In genomic region chr6:10837997-10838793, GRCh38 we compare ENCODE assay signal across 8 cellular contexts. TPM values are rescaled to one million over a fixed set of nuclear protein-coding genes. Genes with fewer than 3 reads are reported as not detected.
A peak's percentile ranks its signal among the peaks of the same experiment; 100 is the strongest.
DNase-seq lines count a peak whose midpoint lies in the region; ATAC-seq, FAIRE-seq and TF ChIP-seq lines count a peak whose summit lies in the region.

MAK (minus strand) TSS chr6:10838539; CDS start chr6:10830648, 7,891 bp downstream.

- dilution Hi-C loops in endothelial cell of umbilical vein (cut with MboI; ENCODE audit: extremely low pct_ligation_motif_present, low sequenced_read_pairs): no loop called here

- no TSS peak for BruUV-seq in endothelial cell of umbilical vein (replicated peaks; lab: Mats Ljungman, UMichigan)

- H3K9ac ChIP-seq in endothelial cell of umbilical vein (replicated peaks; ENCODE audit: extremely low read depth, insufficient read depth, low read length): peak within 1 kb of the TSS; percentile 24

- TF ChIP-seq POLR2A in endothelial cell of umbilical vein (IDR thresholded peaks at IDR 0.05; ENCODE audit: low read depth, low read length): no peak

- no peak for TF ChIP-seq CTCF in endothelial cell of umbilical vein (IDR thresholded peaks at IDR 0.05; ENCODE audit: extremely low read depth in 1 of 2, insufficient read depth in 1 of 2, low read depth in 1 of 2, low read length in 2 of 2)

- no peaks in the 10 kb centered on the region for H3K79me2 ChIP-seq in endothelial cell of umbilical vein (ENCODE audit: control insufficient read depth, insufficient read depth, low read length)

- no peaks in the 10 kb centered on the region for H3K9me1 ChIP-seq in endothelial cell of umbilical vein (replicated peaks; ENCODE audit: control insufficient read depth, extremely low read depth, insufficient read depth, low read length)

- CTCF ChIA-PET in endothelial cell of umbilical vein (lab: Charles Lee): interaction anchor here (0.9 to 1.0 kb wide), 2 partner anchors 8 to 360 kb away, joined by 4 to 5 read pairs; no protein-coding TSS in a partner anchor

- H3K36me3 ChIP-seq in endothelial cell of umbilical vein (ENCODE audit: control insufficient read depth in 2 of 2, extremely low read depth in 1 of 2, insufficient read depth in 2 of 2, low read length in 2 of 2): no peaks in the 10 kb centered on the region

- no peak within 1 kb of the TSS for H3K27ac ChIP-seq in endothelial cell of umbilical vein (ENCODE audit: insufficient read depth, low read depth, low read length)

- DNase-seq in COR-L47 (lab: John Stamatoyannopoulos, UW): peak; percentile 85
- peak; percentile 93 for DNase-seq in HT-29 (ENCODE audit: low spot score)
- peak; percentile 87 for DNase-seq in NOMO-1 treated with dmso at 0.1 percent for 144 hours (lab: John Stamatoyannopoulos, UW; ENCODE audit: unreplicated experiment)
- DNase-seq in activated CD8-positive, alpha-beta memory T cell treated with anti-CD3 and anti-CD28 coated beads, Interleukin-2, amount 50 U/mL, for 24 hours (ENCODE audit: extremely low read depth): peak; percentile 54
- peak; percentile 90 for DNase-seq in endothelial cell of umbilical vein (ENCODE audit: low read depth, low spot score)
- peak; percentile 48 for DNase-seq in middle frontal gyrus (ENCODE audit: extremely low spot score, low spot score)
- DNase-seq in stimulated activated CD8-positive, alpha-beta memory T cell treated with anti-CD3 and anti-CD28 coated beads, Interleukin-15, amount 100 ng/mL, for 48 hours (ENCODE audit: low read depth in 2 of 2): peak; percentile 79 to 81

- FAIRE-seq in endothelial cell of umbilical vein (lab: Jason Lieb, UNC): peak; percentile 95

- H3K4me2 ChIP-seq in endothelial cell of umbilical vein (ENCODE audit: insufficient read depth, low read length): peak within 1 kb of the TSS; percentile 82

- ATAC-seq in GM21367 (IDR thresholded peaks at IDR 0.05; ENCODE audit: unreplicated experiment): peak; percentile 77

- peaks cover 34 to 35% of the 10 kb centered on the region in 2 experiments for H3K27me3 ChIP-seq in endothelial cell of umbilical vein (ENCODE audit: control insufficient read depth in 2 of 2, insufficient read depth in 2 of 2, low read length in 2 of 2)

- POLR2A ChIA-PET in endothelial cell of umbilical vein (lab: Charles Lee): no interaction called here

- H3K4me1 ChIP-seq in endothelial cell of umbilical vein (ENCODE audit: control insufficient read depth, extremely low read depth, insufficient read depth, low read length): peaks cover 8% of the 10 kb centered on the region

- no peaks in the 10 kb centered on the region for H3K9me3 ChIP-seq in endothelial cell of umbilical vein (replicated peaks; ENCODE audit: control insufficient read depth, insufficient read depth, low read length)

- peak within 1 kb of the TSS; percentile 79 for H2AFZ ChIP-seq in endothelial cell of umbilical vein (ENCODE audit: low read depth, low read length)

- intact Hi-C loops in endothelial cell of umbilical vein (cut with micrococcal nuclease): loop anchor here (1.0 to 5.0 kb wide), 2 partner anchors 144 to 739 kb away; partner anchors contain the start of genes C6orf52 and PAK1IP1

- no peaks in the 10 kb centered on the region for H4K20me1 ChIP-seq in endothelial cell of umbilical vein (replicated peaks; ENCODE audit: control insufficient read depth, extremely low read depth, insufficient read depth, low read length)

- H3K4me3 ChIP-seq in endothelial cell of umbilical vein (replicated peaks in 1 of 3; ENCODE audit: insufficient read depth in 1 of 3, low read depth in 1 of 3, low read length in 3 of 3): peak within 1 kb of the TSS; percentile 27 to 56 (median 43)

TF ChIP-seq in endothelial cell of umbilical vein, 7 proteins besides CTCF, POLR2A, EP300 and RAD21:
- TF ChIP-seq FOS (IDR thresholded peaks at IDR 0.05; ENCODE audit: borderline replicate concordance, insufficient read depth, low read length): no peak
- no peak for TF ChIP-seq JUN (IDR thresholded peaks at IDR 0.05; ENCODE audit: borderline replicate concordance, insufficient read depth, insufficient read length, low read depth)
- TF ChIP-seq POLR2AphosphoS5 (IDR thresholded peaks at IDR 0.05; ENCODE audit: insufficient read depth, low read depth, low read length): no peak
- no peak for TF ChIP-seq GATA2 (IDR thresholded peaks at IDR 0.05; ENCODE audit: insufficient read depth, insufficient read length, low read depth, low read length)
- no peak for TF ChIP-seq MYC (IDR thresholded peaks at IDR 0.05; ENCODE audit: low read depth, low read length)
- TF ChIP-seq MAX (IDR thresholded peaks at IDR 0.05; ENCODE audit: insufficient read depth, insufficient read length): no peak
- no peak for TF ChIP-seq EZH2 (IDR thresholded peaks at IDR 0.05; ENCODE audit: borderline replicate concordance, low read depth, low read length, severe bottlenecking)

RNA-seq across cellular contexts. Expression of gene MAK, which starts in this region (rescaled TPM):
- total RNA-seq in HT-29 (2014; rRNA removed; shearing (Covaris generic)): 0.05 TPM in 1 of 2 replicates, not detected in the other
- not detected in 2 replicates for total RNA-seq in endothelial cell of umbilical vein
- not detected in 2 replicates for polyA plus RNA-seq in endothelial cell of umbilical vein
- polyA plus RNA-seq in endothelial cell of umbilical vein (2011; cell fraction: cytosol; rRNA removed): not detected in 2 replicates
- not detected in 2 replicates for polyA plus RNA-seq in endothelial cell of umbilical vein (2011; cell fraction: nucleus; rRNA removed)
- polyA plus RNA-seq in endothelial cell of umbilical vein (2012): 0.07 and 0.08 TPM in 2 replicates
- 0.08 TPM in 1 of 2 replicates, not detected in the other for polyA minus RNA-seq in endothelial cell of umbilical vein
- polyA minus RNA-seq in endothelial cell of umbilical vein (2011; cell fraction: cytosol; rRNA and poly(A)+ RNA removed): not detected
- polyA minus RNA-seq in endothelial cell of umbilical vein (2011; cell fraction: nucleus; rRNA and poly(A)+ RNA removed): not detected in 2 replicates

Comparison
In these comparisons a context has a peak if more than half of its experiments do, and no peak if none do; other contexts are left out.
1. Peak in DNase-seq in HT-29; RNA of the gene not detected or under 1 TPM.
2. Peak in DNase-seq, H3K4me3 ChIP-seq, H3K9ac ChIP-seq and H3K4me2 ChIP-seq in endothelial cell of umbilical vein; RNA of the gene not detected or under 1 TPM.